ENCODE assay signal across 30 cellular contexts in the genomic region with DNA sequence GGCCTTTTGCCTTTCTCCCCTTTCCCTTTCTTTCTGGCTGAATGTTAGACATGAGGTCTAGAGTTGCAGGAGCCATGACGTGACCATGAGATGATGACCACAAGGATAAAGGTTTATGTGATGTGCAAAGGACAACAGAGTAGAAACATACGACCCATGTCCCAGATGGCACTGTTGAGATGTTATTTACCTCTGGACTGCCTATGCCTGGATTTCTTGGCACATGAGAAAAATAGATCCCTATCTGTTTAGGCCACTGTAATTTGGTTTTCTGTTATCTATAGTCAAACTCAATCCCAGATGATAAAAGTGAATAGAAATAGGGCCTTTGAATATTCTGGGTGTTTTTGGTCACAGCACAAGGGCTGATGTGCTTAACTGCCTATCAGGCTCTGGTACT. TPM values are rescaled to one million over a fixed set of nuclear protein-coding genes. Genes with fewer than 3 reads are reported as not detected.
"Had no signal": no experiment of that assay in that cellular context is flagged by ENCODE, and none has a peak within 500 bp of the region (broad histone marks: within the 10 kb centered on the region; RNA-seq: fewer than 3 reads in every experiment).

No MANE protein-coding gene starts in this region.

- H3K9ac ChIP-seq: neural progenitor cell, parathyroid adenoma had no signal

- H3K4me3 ChIP-seq: dorsolateral prefrontal cortex, gastrocnemius medialis, hepatocyte, lung, neural progenitor cell, prostate gland, right atrium auricular region, smooth muscle cell, stomach, tibial artery, upper lobe of left lung, uterus had no signal

- DNase-seq: dorsolateral prefrontal cortex; effector CD4-positive, alpha-beta T cell; foreskin fibroblast; gastrocnemius medialis; head of caudate nucleus; kidney; midbrain; naive thymus-derived CD4-positive, alpha-beta T cell; stimulated activated CD4-positive, alpha-beta T cell treated with anti-CD3 and anti-CD28 coated beads, Interleukin-12 subunit alpha, Interleukin-12 subunit beta, amount 100 ng/mL, for 4 hours; stimulated activated CD4-positive, alpha-beta T cell treated with anti-CD3 and anti-CD28 coated beads, Interleukin-1b, Interleukin-23, amount 100 ng/mL, for 48 hours; stimulated activated CD4-positive, alpha-beta T cell treated with anti-CD3 and anti-CD28 coated beads, Interleukin-4, amount 100 ng/mL, for 1 hour; stimulated activated CD8-positive, alpha-beta memory T cell treated with anti-CD3 and anti-CD28 coated beads, Interleukin-4, amount 100 ng/mL, for 48 hours; stimulated activated naive CD4-positive, alpha-beta T cell; stomach; tibial artery; upper lobe of left lung; uterus had no signal

- H2AFZ ChIP-seq: hepatocyte, neural progenitor cell, parathyroid adenoma had no signal

- FAIRE-seq: colon, kidney had no signal

- H3K4me3 Mint-ChIP-seq: memory B cell; naive thymus-derived CD4-positive, alpha-beta T cell; nephron; neural progenitor cell had no signal

- H3K27me3 ChIP-seq: dorsolateral prefrontal cortex, gastrocnemius medialis, hepatocyte, neural progenitor cell, right atrium auricular region, stomach, tibial artery, upper lobe of left lung, uterus had no signal

- H3K27ac ChIP-seq: dorsolateral prefrontal cortex, gastrocnemius medialis, hepatocyte, neural progenitor cell, parathyroid adenoma, prostate gland, right atrium auricular region, stomach, tibial artery, upper lobe of left lung, uterus had no signal

- H3K4me1 ChIP-seq: gastrocnemius medialis, parathyroid adenoma, prostate gland, uterus had no signal

- H3K27me3 Mint-ChIP-seq: memory B cell; naive thymus-derived CD4-positive, alpha-beta T cell had no signal

- H3K9me3 Mint-ChIP-seq: memory B cell had no signal

- H3K9me3 ChIP-seq: gastrocnemius medialis, prostate gland, right atrium auricular region, stomach, tibial artery, upper lobe of left lung, uterus had no signal

- H3K27ac Mint-ChIP-seq: memory B cell; naive thymus-derived CD4-positive, alpha-beta T cell; nephron; neural progenitor cell had no signal

- H3K36me3 ChIP-seq: gastrocnemius medialis, neural progenitor cell, prostate gland, right atrium auricular region, tibial artery, upper lobe of left lung, uterus had no signal

- H3K4me2 ChIP-seq: hepatocyte, neural progenitor cell, smooth muscle cell had no signal

- ATAC-seq: gastrocnemius medialis; left lobe of liver; naive thymus-derived CD4-positive, alpha-beta T cell; sciatic nerve had no signal

- H3K79me2 ChIP-seq: hepatocyte, parathyroid adenoma had no signal

RNA-seq across cellular contexts. Expression of a gene that starts 58.8 kb away (rescaled TPM):
- total RNA-seq: osteoblast had no signal
